Comparison of ENCODE assay signal across 19 cellular contexts in genomic region chr19:48650974-48651681, GRCh38. TPM values are rescaled to one million over a fixed set of nuclear protein-coding genes. Genes with fewer than 3 reads are reported as not detected.
"Had no signal": no experiment of that assay in that cellular context is flagged by ENCODE, and none has a peak within 500 bp of the region (broad histone marks: within the 10 kb centered on the region; RNA-seq: fewer than 3 reads in every experiment).

No MANE protein-coding gene starts in this region.

- H3K9me3 ChIP-seq: colonic mucosa, gastrocnemius medialis, left lung, tibial nerve had no signal

- H3K4me1 ChIP-seq: colonic mucosa, neural progenitor cell had no signal

- FAIRE-seq: astrocyte, TTC549 had no signal

- H3K27me3 ChIP-seq: colonic mucosa, gastrocnemius medialis, heart right ventricle, neural progenitor cell, tibial nerve had no signal

- H3K27ac ChIP-seq: colonic mucosa, epithelial cell of prostate, gastrocnemius medialis, heart right ventricle, left lung, neural progenitor cell, parathyroid adenoma, tibial nerve had no signal

- ATAC-seq: gastrocnemius medialis, heart right ventricle, left lung had no signal

- H3K9me3 Mint-ChIP-seq: neural progenitor cell had no signal

- H3K79me2 ChIP-seq: parathyroid adenoma had no signal

- H2AFZ ChIP-seq: neural progenitor cell, parathyroid adenoma had no signal

- H3K4me3 ChIP-seq: colonic mucosa, gastrocnemius medialis, heart right ventricle, left lung, neural progenitor cell, tibial nerve had no signal

- H3K36me3 ChIP-seq: colonic mucosa, gastrocnemius medialis, heart right ventricle, left lung, neural progenitor cell, tibial nerve had no signal

- H3K36me3 Mint-ChIP-seq: neural progenitor cell had no signal

- H3K9ac ChIP-seq: neural progenitor cell, parathyroid adenoma had no signal

- DNase-seq: activated CD4-positive, alpha-beta T cell treated with anti-CD3 and anti-CD28 coated beads, Interleukin-2, amount 50 U/mL, for 48 hours; activated gamma-delta T cell treated with Interleukin-2 at 50 U/mL for 16 hours; activated T-cell treated with anti-CD3 and anti-CD28 coated beads, Interleukin-2, amount 50 U/mL, for 48 hours; colonic mucosa; effector CD4-positive, alpha-beta T cell; gastrocnemius medialis; heart right ventricle; islet precursor cell; left lung; mesenchymal stem cell; retina; T-helper 2 cell had no signal

- H3K4me2 ChIP-seq: neural progenitor cell had no signal

RNA-seq across cellular contexts. Expression of gene NTN5, which starts 21.7 kb away (rescaled TPM):
- total RNA-seq: cardiac septum, gastrocnemius medialis had no signal
